In the genomic region with DNA sequence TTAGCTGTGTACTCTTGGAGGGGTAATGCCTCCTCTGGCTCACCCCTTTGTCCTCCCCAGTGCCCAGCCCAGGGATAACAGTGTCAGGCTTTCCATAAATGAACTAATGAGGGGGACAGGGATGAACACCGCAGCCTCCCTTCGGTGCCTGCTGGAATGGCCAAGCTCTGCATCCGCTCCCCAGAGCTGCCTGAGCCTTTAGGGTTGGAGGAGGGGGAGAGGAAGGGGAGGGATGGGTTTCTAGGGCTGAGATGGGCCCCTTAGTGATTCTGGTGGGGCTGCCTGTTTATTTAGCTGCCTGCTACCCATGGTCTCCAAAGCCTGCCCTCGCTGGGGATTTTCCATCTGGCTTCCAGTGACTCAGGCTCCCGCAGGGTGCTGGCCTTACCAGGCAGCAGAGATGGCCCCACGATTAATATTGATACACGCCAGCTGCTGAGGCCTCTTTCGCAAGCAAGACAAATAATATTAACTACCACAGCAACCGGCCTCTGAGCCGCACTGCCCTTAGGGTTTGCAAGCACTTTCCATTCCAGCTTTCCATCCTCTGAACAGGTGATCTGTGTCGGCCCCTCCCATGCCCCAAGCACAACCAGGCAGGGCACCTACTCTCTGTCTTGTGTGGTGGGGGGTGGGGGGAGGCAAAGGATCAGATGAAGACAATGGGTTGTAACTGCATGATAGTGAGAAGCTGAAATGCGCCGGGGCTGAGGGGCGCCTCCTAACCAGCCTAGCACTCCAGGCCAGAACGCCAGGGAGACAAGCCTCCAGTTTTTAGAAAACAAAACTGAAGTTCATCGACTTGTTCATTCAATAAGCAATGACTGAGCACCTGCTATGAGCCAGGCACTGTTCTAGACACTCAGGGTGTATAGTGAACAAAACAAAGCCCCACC, we compare ENCODE assay signal across 1 cellular context.
TF ChIP-seq lines count a peak whose summit lies in the region.

No MANE protein-coding gene starts in this region.

TF ChIP-seq in HepG2, 621 proteins besides CTCF, POLR2A, EP300 and RAD21 (continued from another document and continues in another):
- TF ChIP-seq, protein P1, sequence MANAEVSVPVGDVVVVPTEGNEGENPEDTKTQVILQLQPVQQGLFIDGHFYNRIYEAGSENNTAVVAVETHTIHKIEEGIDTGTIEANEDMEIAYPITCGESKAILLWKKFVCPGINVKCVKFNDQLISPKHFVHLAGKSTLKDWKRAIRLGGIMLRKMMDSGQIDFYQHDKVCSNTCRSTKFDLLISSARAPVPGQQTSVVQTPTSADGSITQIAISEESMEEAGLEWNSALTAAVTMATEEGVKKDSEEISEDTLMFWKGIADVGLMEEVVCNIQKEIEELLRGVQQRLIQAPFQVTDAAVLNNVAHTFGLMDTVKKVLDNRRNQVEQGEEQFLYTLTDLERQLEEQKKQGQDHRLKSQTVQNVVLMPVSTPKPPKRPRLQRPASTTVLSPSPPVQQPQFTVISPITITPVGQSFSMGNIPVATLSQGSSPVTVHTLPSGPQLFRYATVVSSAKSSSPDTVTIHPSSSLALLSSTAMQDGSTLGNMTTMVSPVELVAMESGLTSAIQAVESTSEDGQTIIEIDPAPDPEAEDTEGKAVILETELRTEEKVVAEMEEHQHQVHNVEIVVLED (CRISPR knock-in tag; IDR thresholded peaks at IDR 0.05; ENCODE audit: borderline replicate concordance): 0 out of 2 replicates have a peak, but pooled peaks have one; percentile 30
- TF ChIP-seq, protein P2, sequence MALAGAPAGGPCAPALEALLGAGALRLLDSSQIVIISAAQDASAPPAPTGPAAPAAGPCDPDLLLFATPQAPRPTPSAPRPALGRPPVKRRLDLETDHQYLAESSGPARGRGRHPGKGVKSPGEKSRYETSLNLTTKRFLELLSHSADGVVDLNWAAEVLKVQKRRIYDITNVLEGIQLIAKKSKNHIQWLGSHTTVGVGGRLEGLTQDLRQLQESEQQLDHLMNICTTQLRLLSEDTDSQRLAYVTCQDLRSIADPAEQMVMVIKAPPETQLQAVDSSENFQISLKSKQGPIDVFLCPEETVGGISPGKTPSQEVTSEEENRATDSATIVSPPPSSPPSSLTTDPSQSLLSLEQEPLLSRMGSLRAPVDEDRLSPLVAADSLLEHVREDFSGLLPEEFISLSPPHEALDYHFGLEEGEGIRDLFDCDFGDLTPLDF (CRISPR knock-in tag; IDR thresholded peaks at IDR 0.05): no peak
- TF ChIP-seq HES4 (CRISPR knock-in tag; IDR thresholded peaks at IDR 0.05; ENCODE audit: borderline replicate concordance) (no peak), JDP2 (CRISPR knock-in tag; IDR thresholded peaks at IDR 0.05; ENCODE audit: borderline replicate concordance) (no peak), MAFG (CRISPR knock-in tag; IDR thresholded peaks at IDR 0.05) (no peak), ZBTB20 (CRISPR knock-in tag; IDR thresholded peaks at IDR 0.05; ENCODE audit: borderline replicate concordance, low read depth) (no peak), RARG (CRISPR knock-in tag; IDR thresholded peaks at IDR 0.05; ENCODE audit: low read depth) (no peak), ZNF768 (CRISPR knock-in tag; IDR thresholded peaks at IDR 0.05) (no peak), ZNF430 (CRISPR knock-in tag; IDR thresholded peaks at IDR 0.05) (no peak), TOPORS (CRISPR knock-in tag; IDR thresholded peaks at IDR 0.05) (no peak), ZNF747 (CRISPR knock-in tag; IDR thresholded peaks at IDR 0.05; ENCODE audit: borderline replicate concordance) (no peak), EZH2 (conservative IDR thresholded peaks at IDR 0.05; ENCODE audit: low read depth, low read length) (no peak), SP5 (CRISPR knock-in tag; IDR thresholded peaks at IDR 0.05; ENCODE audit: borderline replicate concordance, low read depth) (no peak), PHB2 (IDR thresholded peaks at IDR 0.05; ENCODE audit: partially characterized antibody) (no peak), FOXA3 (CRISPR knock-in tag; IDR thresholded peaks at IDR 0.05) (peak; percentile 36; the same call in 1 of the 2 replicates), POLR2AphosphoS5 (IDR thresholded peaks at IDR 0.05; ENCODE audit: low read depth, low read length) (no peak), HNRNPH1 (optimal IDR thresholded peaks at IDR 0.05; ENCODE audit: low read depth, low read length) (no peak), NCOA2 (CRISPR knock-in tag; IDR thresholded peaks at IDR 0.05) (peak; percentile 47; the same call in 1 of the 2 replicates), SALL1 (CRISPR knock-in tag; IDR thresholded peaks at IDR 0.05) (peak; percentile 88), YEATS2 (CRISPR knock-in tag; IDR thresholded peaks at IDR 0.05; ENCODE audit: borderline replicate concordance) (no peak), ZNF274 (CRISPR knock-in tag; IDR thresholded peaks at IDR 0.05) (no peak), RFXAP (CRISPR knock-in tag; IDR thresholded peaks at IDR 0.05; ENCODE audit: borderline replicate concordance) (no peak), NR3C1 (CRISPR knock-in tag; IDR thresholded peaks at IDR 0.05) (no peak), NFATC3 (CRISPR knock-in tag; IDR thresholded peaks at IDR 0.05) (no peak), RCOR2 (CRISPR knock-in tag; IDR thresholded peaks at IDR 0.05) (no peak), TOE1 (CRISPR knock-in tag; IDR thresholded peaks at IDR 0.05) (no peak), PRMT3 (CRISPR knock-in tag; IDR thresholded peaks at IDR 0.05; ENCODE audit: borderline replicate concordance, low read depth) (no peak), SIX4 (CRISPR knock-in tag; IDR thresholded peaks at IDR 0.05) (no peak)
- TF ChIP-seq, protein P3, sequence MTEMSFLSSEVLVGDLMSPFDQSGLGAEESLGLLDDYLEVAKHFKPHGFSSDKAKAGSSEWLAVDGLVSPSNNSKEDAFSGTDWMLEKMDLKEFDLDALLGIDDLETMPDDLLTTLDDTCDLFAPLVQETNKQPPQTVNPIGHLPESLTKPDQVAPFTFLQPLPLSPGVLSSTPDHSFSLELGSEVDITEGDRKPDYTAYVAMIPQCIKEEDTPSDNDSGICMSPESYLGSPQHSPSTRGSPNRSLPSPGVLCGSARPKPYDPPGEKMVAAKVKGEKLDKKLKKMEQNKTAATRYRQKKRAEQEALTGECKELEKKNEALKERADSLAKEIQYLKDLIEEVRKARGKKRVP (CRISPR knock-in tag; IDR thresholded peaks at IDR 0.05): no peak
- TF ChIP-seq, protein P4, sequence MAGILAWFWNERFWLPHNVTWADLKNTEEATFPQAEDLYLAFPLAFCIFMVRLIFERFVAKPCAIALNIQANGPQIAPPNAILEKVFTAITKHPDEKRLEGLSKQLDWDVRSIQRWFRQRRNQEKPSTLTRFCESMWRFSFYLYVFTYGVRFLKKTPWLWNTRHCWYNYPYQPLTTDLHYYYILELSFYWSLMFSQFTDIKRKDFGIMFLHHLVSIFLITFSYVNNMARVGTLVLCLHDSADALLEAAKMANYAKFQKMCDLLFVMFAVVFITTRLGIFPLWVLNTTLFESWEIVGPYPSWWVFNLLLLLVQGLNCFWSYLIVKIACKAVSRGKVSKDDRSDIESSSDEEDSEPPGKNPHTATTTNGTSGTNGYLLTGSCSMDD (CRISPR knock-in tag; IDR thresholded peaks at IDR 0.05): no peak
- TF ChIP-seq, protein P5, sequence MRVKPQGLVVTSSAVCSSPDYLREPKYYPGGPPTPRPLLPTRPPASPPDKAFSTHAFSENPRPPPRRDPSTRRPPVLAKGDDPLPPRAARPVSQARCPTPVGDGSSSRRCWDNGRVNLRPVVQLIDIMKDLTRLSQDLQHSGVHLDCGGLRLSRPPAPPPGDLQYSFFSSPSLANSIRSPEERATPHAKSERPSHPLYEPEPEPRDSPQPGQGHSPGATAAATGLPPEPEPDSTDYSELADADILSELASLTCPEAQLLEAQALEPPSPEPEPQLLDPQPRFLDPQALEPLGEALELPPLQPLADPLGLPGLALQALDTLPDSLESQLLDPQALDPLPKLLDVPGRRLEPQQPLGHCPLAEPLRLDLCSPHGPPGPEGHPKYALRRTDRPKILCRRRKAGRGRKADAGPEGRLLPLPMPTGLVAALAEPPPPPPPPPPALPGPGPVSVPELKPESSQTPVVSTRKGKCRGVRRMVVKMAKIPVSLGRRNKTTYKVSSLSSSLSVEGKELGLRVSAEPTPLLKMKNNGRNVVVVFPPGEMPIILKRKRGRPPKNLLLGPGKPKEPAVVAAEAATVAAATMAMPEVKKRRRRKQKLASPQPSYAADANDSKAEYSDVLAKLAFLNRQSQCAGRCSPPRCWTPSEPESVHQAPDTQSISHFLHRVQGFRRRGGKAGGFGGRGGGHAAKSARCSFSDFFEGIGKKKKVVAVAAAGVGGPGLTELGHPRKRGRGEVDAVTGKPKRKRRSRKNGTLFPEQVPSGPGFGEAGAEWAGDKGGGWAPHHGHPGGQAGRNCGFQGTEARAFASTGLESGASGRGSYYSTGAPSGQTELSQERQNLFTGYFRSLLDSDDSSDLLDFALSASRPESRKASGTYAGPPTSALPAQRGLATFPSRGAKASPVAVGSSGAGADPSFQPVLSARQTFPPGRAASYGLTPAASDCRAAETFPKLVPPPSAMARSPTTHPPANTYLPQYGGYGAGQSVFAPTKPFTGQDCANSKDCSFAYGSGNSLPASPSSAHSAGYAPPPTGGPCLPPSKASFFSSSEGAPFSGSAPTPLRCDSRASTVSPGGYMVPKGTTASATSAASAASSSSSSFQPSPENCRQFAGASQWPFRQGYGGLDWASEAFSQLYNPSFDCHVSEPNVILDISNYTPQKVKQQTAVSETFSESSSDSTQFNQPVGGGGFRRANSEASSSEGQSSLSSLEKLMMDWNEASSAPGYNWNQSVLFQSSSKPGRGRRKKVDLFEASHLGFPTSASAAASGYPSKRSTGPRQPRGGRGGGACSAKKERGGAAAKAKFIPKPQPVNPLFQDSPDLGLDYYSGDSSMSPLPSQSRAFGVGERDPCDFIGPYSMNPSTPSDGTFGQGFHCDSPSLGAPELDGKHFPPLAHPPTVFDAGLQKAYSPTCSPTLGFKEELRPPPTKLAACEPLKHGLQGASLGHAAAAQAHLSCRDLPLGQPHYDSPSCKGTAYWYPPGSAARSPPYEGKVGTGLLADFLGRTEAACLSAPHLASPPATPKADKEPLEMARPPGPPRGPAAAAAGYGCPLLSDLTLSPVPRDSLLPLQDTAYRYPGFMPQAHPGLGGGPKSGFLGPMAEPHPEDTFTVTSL (CRISPR knock-in tag; IDR thresholded peaks at IDR 0.05; ENCODE audit: borderline replicate concordance): no peak
- TF ChIP-seq, protein P6, sequence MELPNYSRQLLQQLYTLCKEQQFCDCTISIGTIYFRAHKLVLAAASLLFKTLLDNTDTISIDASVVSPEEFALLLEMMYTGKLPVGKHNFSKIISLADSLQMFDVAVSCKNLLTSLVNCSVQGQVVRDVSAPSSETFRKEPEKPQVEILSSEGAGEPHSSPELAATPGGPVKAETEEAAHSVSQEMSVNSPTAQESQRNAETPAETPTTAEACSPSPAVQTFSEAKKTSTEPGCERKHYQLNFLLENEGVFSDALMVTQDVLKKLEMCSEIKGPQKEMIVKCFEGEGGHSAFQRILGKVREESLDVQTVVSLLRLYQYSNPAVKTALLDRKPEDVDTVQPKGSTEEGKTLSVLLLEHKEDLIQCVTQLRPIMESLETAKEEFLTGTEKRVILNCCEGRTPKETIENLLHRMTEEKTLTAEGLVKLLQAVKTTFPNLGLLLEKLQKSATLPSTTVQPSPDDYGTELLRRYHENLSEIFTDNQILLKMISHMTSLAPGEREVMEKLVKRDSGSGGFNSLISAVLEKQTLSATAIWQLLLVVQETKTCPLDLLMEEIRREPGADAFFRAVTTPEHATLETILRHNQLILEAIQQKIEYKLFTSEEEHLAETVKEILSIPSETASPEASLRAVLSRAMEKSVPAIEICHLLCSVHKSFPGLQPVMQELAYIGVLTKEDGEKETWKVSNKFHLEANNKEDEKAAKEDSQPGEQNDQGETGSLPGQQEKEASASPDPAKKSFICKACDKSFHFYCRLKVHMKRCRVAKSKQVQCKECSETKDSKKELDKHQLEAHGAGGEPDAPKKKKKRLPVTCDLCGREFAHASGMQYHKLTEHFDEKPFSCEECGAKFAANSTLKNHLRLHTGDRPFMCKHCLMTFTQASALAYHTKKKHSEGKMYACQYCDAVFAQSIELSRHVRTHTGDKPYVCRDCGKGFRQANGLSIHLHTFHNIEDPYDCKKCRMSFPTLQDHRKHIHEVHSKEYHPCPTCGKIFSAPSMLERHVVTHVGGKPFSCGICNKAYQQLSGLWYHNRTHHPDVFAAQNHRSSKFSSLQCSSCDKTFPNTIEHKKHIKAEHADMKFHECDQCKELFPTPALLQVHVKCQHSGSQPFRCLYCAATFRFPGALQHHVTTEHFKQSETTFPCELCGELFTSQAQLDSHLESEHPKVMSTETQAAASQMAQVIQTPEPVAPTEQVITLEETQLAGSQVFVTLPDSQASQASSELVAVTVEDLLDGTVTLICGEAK (IDR thresholded peaks at IDR 0.05): no peak
- TF ChIP-seq, protein P6 (CRISPR knock-in tag; IDR thresholded peaks at IDR 0.05): no peak; the same call in 1 of the 2 replicates
- TF ChIP-seq, protein P7, sequence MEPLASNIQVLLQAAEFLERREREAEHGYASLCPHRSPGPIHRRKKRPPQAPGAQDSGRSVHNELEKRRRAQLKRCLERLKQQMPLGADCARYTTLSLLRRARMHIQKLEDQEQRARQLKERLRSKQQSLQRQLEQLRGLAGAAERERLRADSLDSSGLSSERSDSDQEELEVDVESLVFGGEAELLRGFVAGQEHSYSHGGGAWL (CRISPR knock-in tag; IDR thresholded peaks at IDR 0.05): no peak
